Comparison of ENCODE assay signal across 10 cellular contexts in the genomic region with DNA sequence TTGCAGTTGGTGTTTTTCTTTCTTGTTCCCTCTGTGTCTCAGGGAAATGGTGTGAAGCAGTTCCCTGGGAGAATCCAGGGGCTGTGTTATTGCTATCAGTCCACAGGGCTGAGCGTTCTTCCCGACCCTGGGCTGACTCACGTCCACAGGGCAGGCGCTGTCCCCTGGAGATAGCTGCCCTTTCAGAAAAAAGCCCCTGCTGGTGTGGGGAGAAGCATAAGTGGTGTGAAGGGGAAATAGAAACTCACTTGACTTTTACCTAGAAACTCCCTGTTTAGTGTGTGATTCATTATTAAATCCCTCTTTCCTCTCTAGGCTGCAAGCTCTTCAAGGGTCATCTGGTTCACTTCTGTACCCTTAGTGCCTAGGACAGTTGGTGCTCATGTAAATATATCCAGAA.
DNase-seq lines count a peak whose midpoint lies in the region; ATAC-seq and TF ChIP-seq lines count a peak whose summit lies in the region.
"Had no signal": no experiment of that assay in that cellular context is flagged by ENCODE, and none has a peak within 500 bp of the region (broad histone marks: within the 10 kb centered on the region; RNA-seq: fewer than 3 reads in every experiment).

No MANE protein-coding gene starts in this region.

- no peak for TF ChIP-seq POLR2A in thyroid gland (IDR thresholded peaks at IDR 0.05)

- H3K27ac ChIP-seq in thyroid gland: no peak overlapping the region

- H3K9me3 ChIP-seq in thyroid gland: no peaks in the 10 kb centered on the region

- 63 to 64% methylated on average over 4 of the region's 4 CpGs for WGBS in thyroid gland, 2 donors

- peak; percentile 64 for ATAC-seq in GM19438 (IDR thresholded peaks at IDR 0.05; ENCODE audit: low read depth, unreplicated experiment)
- ATAC-seq in HG03039 (IDR thresholded peaks at IDR 0.05; ENCODE audit: unreplicated experiment): peak; percentile 45

- TF ChIP-seq CTCF in GM12865 (IDR thresholded peaks at IDR 0.05; ENCODE audit: insufficient read depth, low read depth, low read length, missing control alignments) (no peak), thyroid gland (IDR thresholded peaks at IDR 0.05) (no peak)

- no peaks in the 10 kb centered on the region for H3K4me1 ChIP-seq in thyroid gland

- intact Hi-C loops in thyroid gland (cut with DNase I): no loop called here

- peak; percentile 49 for DNase-seq in GM12865 (ENCODE audit: low read depth)
- DNase-seq in astrocyte of the hippocampus (ENCODE audit: low read depth, low spot score): peak; percentile 20
- no peak for DNase-seq in COR-L47 (lab: John Stamatoyannopoulos, UW)
- no peak for DNase-seq in NCI-H526 treated with DMSO at 0.1 percent for 48 hours (lab: John Stamatoyannopoulos, UW)
- no peak for DNase-seq in thyroid gland
- no peak for DNase-seq in retina
- DNase-seq: CD8-positive, alpha-beta memory T cell; trophoblast cell had no signal

- H3K4me3 ChIP-seq in GM12865 (ENCODE audit: low read depth, low read length) (no peak overlapping the region), thyroid gland (replicated peaks in 1 of 3) (no peak overlapping the region)

- no peaks in the 10 kb centered on the region for H3K36me3 ChIP-seq in thyroid gland

- H3K27me3 ChIP-seq in thyroid gland: no peaks in the 10 kb centered on the region

Comparison
In these comparisons a context has a peak if more than half of its experiments do, and no peak if none do; other contexts are left out.
1. DNase-seq: peak in GM12865 (single experiment) and astrocyte of the hippocampus (single experiment); none in COR-L47 (single experiment), NCI-H526 treated with DMSO at 0.1 percent for 48 hours (single experiment), thyroid gland (0 of 2) and retina (single experiment).